12 cellular contexts compared by ENCODE assay signal in the genomic region with DNA sequence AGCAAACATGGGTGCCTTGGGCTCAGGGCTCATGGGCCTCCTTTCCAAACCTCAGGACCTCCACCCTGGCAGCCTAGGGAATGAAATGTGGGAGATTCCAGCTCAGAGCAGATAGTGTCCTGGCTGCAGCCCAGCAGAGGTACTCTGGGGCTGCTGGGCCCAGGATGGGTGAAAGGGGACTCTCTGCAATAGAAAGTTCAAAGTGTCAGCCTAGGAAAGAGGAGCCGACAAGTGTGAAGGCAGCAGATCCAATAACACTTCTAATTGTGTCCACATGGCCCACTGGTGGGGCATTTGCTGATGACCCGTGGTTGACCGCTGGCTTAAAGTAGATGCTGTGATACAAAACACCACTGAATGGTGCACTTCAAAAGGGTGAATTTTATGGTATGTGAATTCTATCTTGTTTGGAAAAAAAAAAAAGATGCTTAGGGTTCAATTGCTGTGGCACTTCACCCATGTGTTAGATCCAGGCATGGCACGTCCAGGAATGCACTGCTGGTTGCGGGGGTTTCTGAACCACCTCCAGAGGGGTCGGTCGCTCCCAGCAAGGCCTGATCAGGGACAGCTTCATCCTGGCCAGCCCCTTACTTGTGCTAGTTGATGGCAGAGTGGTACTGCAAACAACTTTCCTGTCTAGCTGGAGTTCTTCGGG. TPM values are rescaled to one million over a fixed set of nuclear protein-coding genes. Genes with fewer than 3 reads are reported as not detected.
A peak's percentile ranks its signal among the peaks of the same experiment; 100 is the strongest.
DNase-seq lines count a peak whose midpoint lies in the region; ATAC-seq and TF ChIP-seq lines count a peak whose summit lies in the region.
"Had no signal": no experiment of that assay in that cellular context is flagged by ENCODE, and none has a peak within 500 bp of the region (broad histone marks: within the 10 kb centered on the region; RNA-seq: fewer than 3 reads in every experiment).

No MANE protein-coding gene starts in this region.

- TF ChIP-seq CTCF in AG10803 (conservative IDR thresholded peaks at IDR 0.05; ENCODE audit: low read length) (no peak), WERI-Rb-1 (IDR thresholded peaks at IDR 0.05; ENCODE audit: low read depth, low read length) (no peak), gastrocnemius medialis (IDR thresholded peaks at IDR 0.05 in 4 of 5, conservative IDR thresholded peaks at IDR 0.05 in 1 of 5) (no peak)

- no peak overlapping the region for H3K4me3 ChIP-seq in AG10803 (ENCODE audit: low read length)
- no peak overlapping the region for H3K4me3 ChIP-seq in WERI-Rb-1 (ENCODE audit: low read depth, low read length)
- H3K4me3 ChIP-seq in gastrocnemius medialis = no peak overlapping the region

- 0 out of 2 replicates have a peak overlapping the region, but pooled peaks have one; percentile 18 for H3K27ac ChIP-seq in WERI-Rb-1
- H3K27ac ChIP-seq in layer of hippocampus (ENCODE audit: low read depth, low read length) = peak overlapping the region; percentile 21
- H3K27ac ChIP-seq in gastrocnemius medialis = peak overlapping the region; percentile 25 to 76 (median 68)

- no peak for TF ChIP-seq POLR2A in gastrocnemius medialis (IDR thresholded peaks at IDR 0.05)

- H3K9me3 ChIP-seq in WERI-Rb-1 (ENCODE audit: severe bottlenecking) (no peaks in the 10 kb centered on the region), gastrocnemius medialis (no peaks in the 10 kb centered on the region)

- peaks cover 55% of the 10 kb centered on the region for H3K36me3 ChIP-seq in WERI-Rb-1
- H3K36me3 ChIP-seq in gastrocnemius medialis = peaks cover 0 to 16% of the 10 kb centered on the region in 2 donors

- H3K27me3 ChIP-seq in WERI-Rb-1 (ENCODE audit: insufficient read depth, low read depth, severe bottlenecking) (no peaks in the 10 kb centered on the region), layer of hippocampus (ENCODE audit: control insufficient read depth, insufficient read depth, low read length) (no peaks in the 10 kb centered on the region), gastrocnemius medialis (no peaks in the 10 kb centered on the region)

- intact Hi-C loops in gastrocnemius medialis (cut with DNase I; ENCODE audit: low total_unique reads) = no loop called here

- ATAC-seq in gastrocnemius medialis (peak in 1 of 2 donors; percentile 23), GM18511 (IDR thresholded peaks at IDR 0.05; ENCODE audit: unreplicated experiment) (no peak), HG03460 (IDR thresholded peaks at IDR 0.05; ENCODE audit: unreplicated experiment) (no peak), HG03025 (IDR thresholded peaks at IDR 0.05; ENCODE audit: low FRiP score, unreplicated experiment) (no peak)
- ATAC-seq: sciatic nerve had no signal

- in situ Hi-C loops in gastrocnemius medialis (cut with MboI; ENCODE audit: low sequenced_read_pairs in 4 of 4) = no loop called here

- DNase-seq in AG10803 (ENCODE audit: low read depth) (peak; percentile 60), WERI-Rb-1 (no peak), gastrocnemius medialis (peak in 1 of 2 donors; percentile 53), GM19238 (ENCODE audit: insufficient read length, low spot score) (no peak)
- DNase-seq: activated CD8-positive, alpha-beta memory T cell treated with anti-CD3 and anti-CD28 coated beads, Interleukin-2, amount 50 U/mL, for 48 hours; NCI-H1105 treated with DMSO at 0.1 percent for 48 hours; NCI-H510A treated with DMSO at 0.1 percent for 48 hours had no signal

- H3K4me1 ChIP-seq in gastrocnemius medialis = peaks cover 80 to 90% of the 10 kb centered on the region in 2 donors

RNA-seq across cellular contexts. Expression of gene AMOTL2, which starts 20.9 kb away (rescaled TPM):
- 10 to 100 TPM; 17.9 to 29.9 (median 20.6) TPM for total RNA-seq in gastrocnemius medialis
